Comparison of ENCODE assay signal across 15 cellular contexts in genomic region chr15:47822066-47822465, GRCh38.
DNase-seq lines count a peak whose midpoint lies in the region; ATAC-seq and FAIRE-seq lines count a peak whose summit lies in the region.
"Had no signal": no experiment of that assay in that cellular context is flagged by ENCODE, and none has a peak within 500 bp of the region (broad histone marks: within the 10 kb centered on the region; RNA-seq: fewer than 3 reads in every experiment).

No MANE protein-coding gene starts in this region.

- no peak for ATAC-seq in GM18909 (IDR thresholded peaks at IDR 0.05; ENCODE audit: poor library complexity, unreplicated experiment)

- no peak for FAIRE-seq in GM19239 (lab: Jason Lieb, UNC)

- DNase-seq in ELF-1 (ENCODE audit: low read depth, low spot score): peak; percentile 62
- DNase-seq in astrocyte of the hippocampus (ENCODE audit: low read depth, low spot score): peak; percentile 18
- DNase-seq in medulla oblongata (ENCODE audit: extremely low spot score): peak; percentile 11
- peak; percentile 88 for DNase-seq in renal cortical epithelial cell (ENCODE audit: low read depth)
- no peak for DNase-seq in HT-29 (ENCODE audit: low spot score)
- no peak for DNase-seq in GM19239 (ENCODE audit: insufficient read length, low spot score)
- DNase-seq: DMS 273 treated with DMSO at 0.1 percent for 48 hours, Karpas-422, NCI-H1105 treated with DMSO at 0.1 percent for 48 hours, NCI-H187, NCI-H2171, NCI-H446 treated with DMSO at 0.1 percent for 48 hours, NCI-H82, SIG-M5 had no signal

Comparison
In these comparisons a context has a peak if more than half of its experiments do, and no peak if none do; other contexts are left out.
1. DNase-seq: peak in ELF-1 (single experiment), astrocyte of the hippocampus (single experiment), medulla oblongata (single experiment) and renal cortical epithelial cell (single experiment); none in HT-29 (single experiment) and GM19239 (single experiment).